1 cellular context compared by ENCODE assay signal in genomic region chr3:33798418-33799201, GRCh38.
TF ChIP-seq lines count a peak whose summit lies in the region.

Gene PDCD6IP (plus strand): TSS chr3:33798630. CDS start chr3:33798729, 99 bp downstream.

TF ChIP-seq in HEK293, 187 proteins besides CTCF, POLR2A, EP300 and RAD21 (continued from another document):
- TF ChIP-seq HOXD13 (CRISPR knock-in tag; IDR thresholded peaks at IDR 0.05; ENCODE audit: borderline replicate concordance) = no peak
- TF ChIP-seq ZBTB48 (tag by site-specific recombination; IDR thresholded peaks at IDR 0.05) = no peak
- TF ChIP-seq ZIC2 (tag by site-specific recombination; IDR thresholded peaks at IDR 0.05) = peak; percentile 39; the same call in 1 of the 2 replicates
- peak; percentile 93 for TF ChIP-seq ZBTB17 (tag by site-specific recombination; IDR thresholded peaks at IDR 0.05)
- no peak for TF ChIP-seq ZNF670 (tag by site-specific recombination; IDR thresholded peaks at IDR 0.05; ENCODE audit: low read depth)
- TF ChIP-seq ZNF610 (tag by site-specific recombination; IDR thresholded peaks at IDR 0.05; ENCODE audit: borderline replicate concordance) = peak; percentile 87
- TF ChIP-seq ZNF10 (tag by site-specific recombination; IDR thresholded peaks at IDR 0.05) = no peak
- TF ChIP-seq ZNF292 (tag by site-specific recombination; IDR thresholded peaks at IDR 0.05; ENCODE audit: borderline replicate concordance, low read depth) = no peak
- no peak for TF ChIP-seq ZNF426 (tag by site-specific recombination; IDR thresholded peaks at IDR 0.05)
- peak; percentile 34; the same call in 1 of the 2 replicates for TF ChIP-seq ZNF561 (tag by site-specific recombination; IDR thresholded peaks at IDR 0.05; ENCODE audit: borderline replicate concordance)
- TF ChIP-seq ZFP3 (tag by site-specific recombination; IDR thresholded peaks at IDR 0.05; ENCODE audit: low read depth) = no peak
- TF ChIP-seq, protein P1, sequence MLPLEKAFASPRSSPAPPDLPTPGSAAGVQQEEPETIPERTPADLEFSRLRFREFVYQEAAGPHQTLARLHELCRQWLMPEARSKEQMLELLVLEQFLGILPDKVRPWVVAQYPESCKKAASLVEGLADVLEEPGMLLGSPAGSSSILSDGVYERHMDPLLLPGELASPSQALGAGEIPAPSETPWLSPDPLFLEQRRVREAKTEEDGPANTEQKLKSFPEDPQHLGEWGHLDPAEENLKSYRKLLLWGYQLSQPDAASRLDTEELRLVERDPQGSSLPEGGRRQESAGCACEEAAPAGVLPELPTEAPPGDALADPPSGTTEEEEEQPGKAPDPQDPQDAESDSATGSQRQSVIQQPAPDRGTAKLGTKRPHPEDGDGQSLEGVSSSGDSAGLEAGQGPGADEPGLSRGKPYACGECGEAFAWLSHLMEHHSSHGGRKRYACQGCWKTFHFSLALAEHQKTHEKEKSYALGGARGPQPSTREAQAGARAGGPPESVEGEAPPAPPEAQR (tag by site-specific recombination; IDR thresholded peaks at IDR 0.05) = no peak
- TF ChIP-seq WT1 (tag by site-specific recombination; IDR thresholded peaks at IDR 0.05) = peak; percentile 9; the same call in 1 of the 2 replicates
- TF ChIP-seq GLI2 (tag by site-specific recombination; IDR thresholded peaks at IDR 0.05; ENCODE audit: borderline replicate concordance, low read depth) = no peak
- 0 out of 2 replicates have a peak, but pooled peaks have one; percentile 19 for TF ChIP-seq MYNN (tag by site-specific recombination; IDR thresholded peaks at IDR 0.05; ENCODE audit: borderline replicate concordance)
- TF ChIP-seq ZNF169 (tag by site-specific recombination; IDR thresholded peaks at IDR 0.05) = no peak
- no peak for TF ChIP-seq ZNF155 (tag by site-specific recombination; IDR thresholded peaks at IDR 0.05)
- TF ChIP-seq, protein P2, sequence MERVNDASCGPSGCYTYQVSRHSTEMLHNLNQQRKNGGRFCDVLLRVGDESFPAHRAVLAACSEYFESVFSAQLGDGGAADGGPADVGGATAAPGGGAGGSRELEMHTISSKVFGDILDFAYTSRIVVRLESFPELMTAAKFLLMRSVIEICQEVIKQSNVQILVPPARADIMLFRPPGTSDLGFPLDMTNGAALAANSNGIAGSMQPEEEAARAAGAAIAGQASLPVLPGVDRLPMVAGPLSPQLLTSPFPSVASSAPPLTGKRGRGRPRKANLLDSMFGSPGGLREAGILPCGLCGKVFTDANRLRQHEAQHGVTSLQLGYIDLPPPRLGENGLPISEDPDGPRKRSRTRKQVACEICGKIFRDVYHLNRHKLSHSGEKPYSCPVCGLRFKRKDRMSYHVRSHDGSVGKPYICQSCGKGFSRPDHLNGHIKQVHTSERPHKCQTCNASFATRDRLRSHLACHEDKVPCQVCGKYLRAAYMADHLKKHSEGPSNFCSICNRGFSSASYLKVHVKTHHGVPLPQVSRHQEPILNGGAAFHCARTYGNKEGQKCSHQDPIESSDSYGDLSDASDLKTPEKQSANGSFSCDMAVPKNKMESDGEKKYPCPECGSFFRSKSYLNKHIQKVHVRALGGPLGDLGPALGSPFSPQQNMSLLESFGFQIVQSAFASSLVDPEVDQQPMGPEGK (tag by site-specific recombination; IDR thresholded peaks at IDR 0.05) = peak; percentile 26; the same call in 1 of the 2 replicates
- TF ChIP-seq ZNF18 (tag by site-specific recombination; IDR thresholded peaks at IDR 0.05) = no peak
- no peak for TF ChIP-seq MEIS1 (CRISPR knock-in tag; IDR thresholded peaks at IDR 0.05; ENCODE audit: borderline replicate concordance)
- no peak; the same call in 1 of the 2 replicates for TF ChIP-seq ZSCAN16 (tag by site-specific recombination; IDR thresholded peaks at IDR 0.05)
- TF ChIP-seq ZNF157 (tag by site-specific recombination; IDR thresholded peaks at IDR 0.05) = no peak
- no peak for TF ChIP-seq ZNF184 (tag by site-specific recombination; IDR thresholded peaks at IDR 0.05)
- TF ChIP-seq, protein P3, sequence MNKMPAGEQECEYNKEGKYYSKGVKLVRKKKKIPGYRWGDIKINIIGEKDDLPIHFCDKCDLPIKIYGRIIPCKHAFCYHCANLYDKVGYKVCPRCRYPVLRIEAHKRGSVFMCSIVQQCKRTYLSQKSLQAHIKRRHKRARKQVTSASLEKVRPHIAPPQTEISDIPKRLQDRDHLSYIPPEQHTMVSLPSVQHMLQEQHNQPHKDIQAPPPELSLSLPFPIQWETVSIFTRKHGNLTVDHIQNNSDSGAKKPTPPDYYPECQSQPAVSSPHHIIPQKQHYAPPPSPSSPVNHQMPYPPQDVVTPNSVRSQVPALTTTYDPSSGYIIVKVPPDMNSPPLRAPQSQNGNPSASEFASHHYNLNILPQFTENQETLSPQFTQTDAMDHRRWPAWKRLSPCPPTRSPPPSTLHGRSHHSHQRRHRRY (tag by site-specific recombination; IDR thresholded peaks at IDR 0.05) = 0 out of 2 replicates have a peak, but pooled peaks have one; percentile 40
- no peak for TF ChIP-seq HOXA7 (CRISPR knock-in tag; IDR thresholded peaks at IDR 0.05; ENCODE audit: borderline replicate concordance)
- no peak for TF ChIP-seq HOXC10 (CRISPR knock-in tag; IDR thresholded peaks at IDR 0.05)
- TF ChIP-seq ZXDB (tag by site-specific recombination; IDR thresholded peaks at IDR 0.05) = peak; percentile 88
- TF ChIP-seq, protein P4, sequence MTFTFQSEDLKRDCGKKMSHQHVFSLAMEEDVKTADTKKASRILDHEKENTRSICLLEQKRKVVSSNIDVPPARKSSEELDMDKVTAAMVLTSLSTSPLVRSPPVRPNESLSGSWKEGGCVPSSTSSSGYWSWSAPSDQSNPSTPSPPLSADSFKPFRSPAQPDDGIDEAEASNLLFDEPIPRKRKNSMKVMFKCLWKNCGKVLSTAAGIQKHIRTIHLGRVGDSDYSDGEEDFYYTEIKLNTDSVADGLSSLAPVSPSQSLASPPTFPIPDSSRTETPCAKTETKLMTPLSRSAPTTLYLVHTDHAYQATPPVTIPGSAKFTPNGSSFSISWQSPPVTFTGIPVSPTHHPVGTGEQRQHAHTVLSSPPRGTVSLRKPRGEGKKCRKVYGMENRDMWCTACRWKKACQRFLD (tag by site-specific recombination; IDR thresholded peaks at IDR 0.05) = no peak
- TF ChIP-seq, protein P5, sequence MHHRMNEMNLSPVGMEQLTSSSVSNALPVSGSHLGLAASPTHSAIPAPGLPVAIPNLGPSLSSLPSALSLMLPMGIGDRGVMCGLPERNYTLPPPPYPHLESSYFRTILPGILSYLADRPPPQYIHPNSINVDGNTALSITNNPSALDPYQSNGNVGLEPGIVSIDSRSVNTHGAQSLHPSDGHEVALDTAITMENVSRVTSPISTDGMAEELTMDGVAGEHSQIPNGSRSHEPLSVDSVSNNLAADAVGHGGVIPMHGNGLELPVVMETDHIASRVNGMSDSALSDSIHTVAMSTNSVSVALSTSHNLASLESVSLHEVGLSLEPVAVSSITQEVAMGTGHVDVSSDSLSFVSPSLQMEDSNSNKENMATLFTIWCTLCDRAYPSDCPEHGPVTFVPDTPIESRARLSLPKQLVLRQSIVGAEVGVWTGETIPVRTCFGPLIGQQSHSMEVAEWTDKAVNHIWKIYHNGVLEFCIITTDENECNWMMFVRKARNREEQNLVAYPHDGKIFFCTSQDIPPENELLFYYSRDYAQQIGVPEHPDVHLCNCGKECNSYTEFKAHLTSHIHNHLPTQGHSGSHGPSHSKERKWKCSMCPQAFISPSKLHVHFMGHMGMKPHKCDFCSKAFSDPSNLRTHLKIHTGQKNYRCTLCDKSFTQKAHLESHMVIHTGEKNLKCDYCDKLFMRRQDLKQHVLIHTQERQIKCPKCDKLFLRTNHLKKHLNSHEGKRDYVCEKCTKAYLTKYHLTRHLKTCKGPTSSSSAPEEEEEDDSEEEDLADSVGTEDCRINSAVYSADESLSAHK (tag by site-specific recombination; IDR thresholded peaks at IDR 0.05) = no peak
- no peak for TF ChIP-seq ZNF621 (tag by site-specific recombination; IDR thresholded peaks at IDR 0.05)
- TF ChIP-seq PRDM6 (tag by site-specific recombination; IDR thresholded peaks at IDR 0.05) = no peak
- TF ChIP-seq ZNF24 (tag by site-specific recombination; IDR thresholded peaks at IDR 0.05) = peak; percentile 72; the same call in 1 of the 2 replicates
- TF ChIP-seq ZNF544 (tag by site-specific recombination; IDR thresholded peaks at IDR 0.05) = no peak
- no peak for TF ChIP-seq ZNF596 (tag by site-specific recombination; IDR thresholded peaks at IDR 0.05)
- no peak for TF ChIP-seq ATF2 (tag by site-specific recombination; IDR thresholded peaks at IDR 0.05; ENCODE audit: low read depth)
- TF ChIP-seq, protein P6, sequence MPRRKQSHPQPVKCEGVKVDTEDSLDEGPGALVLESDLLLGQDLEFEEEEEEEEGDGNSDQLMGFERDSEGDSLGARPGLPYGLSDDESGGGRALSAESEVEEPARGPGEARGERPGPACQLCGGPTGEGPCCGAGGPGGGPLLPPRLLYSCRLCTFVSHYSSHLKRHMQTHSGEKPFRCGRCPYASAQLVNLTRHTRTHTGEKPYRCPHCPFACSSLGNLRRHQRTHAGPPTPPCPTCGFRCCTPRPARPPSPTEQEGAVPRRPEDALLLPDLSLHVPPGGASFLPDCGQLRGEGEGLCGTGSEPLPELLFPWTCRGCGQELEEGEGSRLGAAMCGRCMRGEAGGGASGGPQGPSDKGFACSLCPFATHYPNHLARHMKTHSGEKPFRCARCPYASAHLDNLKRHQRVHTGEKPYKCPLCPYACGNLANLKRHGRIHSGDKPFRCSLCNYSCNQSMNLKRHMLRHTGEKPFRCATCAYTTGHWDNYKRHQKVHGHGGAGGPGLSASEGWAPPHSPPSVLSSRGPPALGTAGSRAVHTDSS (tag by site-specific recombination; IDR thresholded peaks at IDR 0.05) = no peak
- TF ChIP-seq ZNF624 (tag by site-specific recombination; IDR thresholded peaks at IDR 0.05) = no peak
- TF ChIP-seq, protein P7, sequence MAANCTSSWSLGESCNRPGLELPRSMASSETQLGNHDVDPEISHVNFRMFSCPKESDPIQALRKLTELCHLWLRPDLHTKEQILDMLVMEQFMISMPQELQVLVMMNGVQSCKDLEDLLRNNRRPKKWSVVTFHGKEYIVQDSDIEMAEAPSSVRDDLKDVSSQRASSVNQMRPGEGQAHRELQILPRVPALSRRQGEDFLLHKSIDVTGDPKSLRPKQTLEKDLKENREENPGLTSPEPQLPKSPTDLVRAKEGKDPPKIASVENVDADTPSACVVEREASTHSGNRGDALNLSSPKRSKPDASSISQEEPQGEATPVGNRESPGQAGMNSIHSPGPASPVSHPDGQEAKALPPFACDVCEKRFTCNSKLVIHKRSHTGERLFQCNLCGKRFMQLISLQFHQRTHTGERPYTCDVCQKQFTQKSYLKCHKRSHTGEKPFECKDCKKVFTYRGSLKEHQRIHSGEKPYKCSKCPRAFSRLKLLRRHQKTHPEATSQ (tag by site-specific recombination; IDR thresholded peaks at IDR 0.05) = peak; percentile 77
- no peak for TF ChIP-seq ZNF302 (tag by site-specific recombination; IDR thresholded peaks at IDR 0.05; ENCODE audit: low read depth)
- TF ChIP-seq ZBTB21 (tag by site-specific recombination; IDR thresholded peaks at IDR 0.05) = no peak
- TF ChIP-seq ZNF747 (tag by site-specific recombination; IDR thresholded peaks at IDR 0.05) = no peak
- TF ChIP-seq BCL6B (tag by site-specific recombination; IDR thresholded peaks at IDR 0.05) = no peak
- TF ChIP-seq SCRT1 (tag by site-specific recombination; IDR thresholded peaks at IDR 0.05; ENCODE audit: borderline replicate concordance) = no peak
- TF ChIP-seq ZBTB1 (tag by site-specific recombination; IDR thresholded peaks at IDR 0.05) = no peak
- TF ChIP-seq ZNF473 (tag by site-specific recombination; IDR thresholded peaks at IDR 0.05) = no peak
- peak; percentile 79 for TF ChIP-seq ZEB2 (tag by site-specific recombination; IDR thresholded peaks at IDR 0.05)
- 0 out of 2 replicates have a peak, but pooled peaks have one; percentile 21 for TF ChIP-seq OVOL3 (tag by site-specific recombination; IDR thresholded peaks at IDR 0.05)
- no peak for TF ChIP-seq ZNF555 (tag by site-specific recombination; conservative IDR thresholded peaks at IDR 0.05)
- TF ChIP-seq ZNF248 (tag by site-specific recombination; IDR thresholded peaks at IDR 0.05) = no peak
